ENCODE assay signal across 25 cellular contexts in genomic region chr1:108851567-108851966, GRCh38. TPM values are rescaled to one million over a fixed set of nuclear protein-coding genes. Genes with fewer than 3 reads are reported as not detected.
A peak's percentile ranks its signal among the peaks of the same experiment; 100 is the strongest.
DNase-seq lines count a peak whose midpoint lies in the region; ATAC-seq and TF ChIP-seq lines count a peak whose summit lies in the region.
"Had no signal": no experiment of that assay in that cellular context is flagged by ENCODE, and none has a peak within 500 bp of the region (broad histone marks: within the 10 kb centered on the region; RNA-seq: fewer than 3 reads in every experiment).

No MANE protein-coding gene starts in this region.

- H3K36me3 ChIP-seq in GM23338 (ENCODE audit: insufficient read depth) (no peaks in the 10 kb centered on the region), osteoblast (ENCODE audit: insufficient read depth, low read length) (no peaks in the 10 kb centered on the region), tibial nerve (no peaks in the 10 kb centered on the region)
- H3K36me3 ChIP-seq: thoracic aorta had no signal

- no peaks in the 10 kb centered on the region for H3F3A ChIP-seq in GM23338 (replicated peaks; ENCODE audit: low read depth)

- no peak for DNase-seq in GM23338 (ENCODE audit: low spot score)
- DNase-seq in choroid plexus epithelial cell (ENCODE audit: low read depth): peak; percentile 28
- DNase-seq in osteoblast (ENCODE audit: insufficient read length, low spot score, missing footprints): no peak
- DNase-seq in tibial nerve (ENCODE audit: low spot score in 2 of 2): no peak
- DNase-seq in amygdala (lab: John Stamatoyannopoulos, UW): no peak
- DNase-seq in KBM-7: no peak
- DNase-seq: activated CD4-positive, alpha-beta memory T cell treated with anti-CD3 and anti-CD28 coated beads, Interleukin-2, amount 10 ng/mL, durations not matched to agents 7 days and 5 days; activated CD4-positive, alpha-beta T cell treated with anti-CD3 and anti-CD28 coated beads for 1 hour; Caco-2; cerebellar nuclear complex; head of caudate nucleus; NCI-H187; NCI-H2171; NCI-H510A; stimulated activated naive CD4-positive, alpha-beta T cell treated with Interleukin-2 at 50 U/mL for 16 hours; T-helper 17 cell had no signal

- peak overlapping the region; percentile 23; the same call in 1 of the 2 replicates for H2AFZ ChIP-seq in GM23338
- peak overlapping the region; percentile 52 for H2AFZ ChIP-seq in osteoblast (ENCODE audit: low read length)

- in situ Hi-C loops in KBM-7 (cut with MboI; ENCODE audit: low pct_unique_long_range_greater_than_20kb, low sequenced_read_pairs): no loop called here

- H3K79me2 ChIP-seq in GM23338 (replicated peaks; ENCODE audit: insufficient read depth) (no peaks in the 10 kb centered on the region), osteoblast (ENCODE audit: insufficient read depth, low read length) (no peaks in the 10 kb centered on the region)

- H3K27me3 ChIP-seq in GM23338 (ENCODE audit: insufficient read depth): no peaks in the 10 kb centered on the region
- H3K27me3 ChIP-seq in osteoblast (ENCODE audit: insufficient read depth, low read length): no peaks in the 10 kb centered on the region
- no peaks in the 10 kb centered on the region for H3K27me3 ChIP-seq in tibial nerve

- H3K36me3 Mint-ChIP-seq in GM23338 (ENCODE audit: low read depth): no peaks in the 10 kb centered on the region
- H3K36me3 Mint-ChIP-seq: activated naive CD8-positive, alpha-beta T cell had no signal

- peaks cover 2% of the 10 kb centered on the region for H3K27me3 Mint-ChIP-seq in GM23338 (ENCODE audit: insufficient read depth, low read depth, poor library complexity)

- TF ChIP-seq EP300 in tibial nerve (IDR thresholded peaks at IDR 0.05): no peak

- H3K27ac ChIP-seq in GM23338 (ENCODE audit: low read depth) (no peak overlapping the region), osteoblast (ENCODE audit: low read depth, low read length) (no peak overlapping the region), tibial nerve (peak overlapping the region; percentile 5 to 85 (median 61))
- H3K27ac ChIP-seq: C4-2B, KMS-11, thoracic aorta had no signal

- H3K4me1 Mint-ChIP-seq in GM23338: peaks cover 7% of the 10 kb centered on the region
- H3K4me1 Mint-ChIP-seq: activated T-helper 17 cell treated with anti-CD3 and anti-CD28 coated beads, Interleukin-2, amount 50 U/mL, for 72 hours had no signal

- no peak overlapping the region for H3K4me3 ChIP-seq in GM23338
- H3K4me3 ChIP-seq in choroid plexus epithelial cell (ENCODE audit: low read depth, low read length): no peak overlapping the region
- no peak overlapping the region for H3K4me3 ChIP-seq in osteoblast (ENCODE audit: insufficient read depth, low read length)
- peak overlapping the region in 1 of 4 donors; percentile 11 for H3K4me3 ChIP-seq in tibial nerve

- H3K4me3 Mint-ChIP-seq in GM23338: no peak overlapping the region
- H3K4me3 Mint-ChIP-seq: activated CD4-positive, alpha-beta memory T cell treated with anti-CD3 and anti-CD28 coated beads, Interleukin-2, amount 10 ng/mL, durations not matched to agents 7 days and 5 days; activated naive CD8-positive, alpha-beta T cell; activated T-helper 17 cell treated with anti-CD3 and anti-CD28 coated beads, Interleukin-2, amount 50 U/mL, for 72 hours; T-helper 17 cell had no signal

- whole genome bisulfite sequencing in tibial nerve, 2 donors: 41 to 54% methylated on average over 4 of the region's 4 CpGs

- ATAC-seq in GM23338 (no peak), GM21526 (IDR thresholded peaks at IDR 0.05; ENCODE audit: low FRiP score, unreplicated experiment) (no peak)
- ATAC-seq: activated T-helper 17 cell treated with anti-CD3 and anti-CD28 coated beads, Interleukin-2, amount 50 U/mL, for 72 hours; HCT116; SK-N-SH treated with all-trans-retinoic acid at 6 μM for 48 hours; T-helper 17 cell had no signal

- H3K4me1 ChIP-seq in GM23338 (ENCODE audit: insufficient read depth) (no peaks in the 10 kb centered on the region), osteoblast (ENCODE audit: insufficient read depth, low read length) (peaks cover 18% of the 10 kb centered on the region), tibial nerve (peaks cover 0 to 38% (median 13%) of the 10 kb centered on the region in 4 donors)
- H3K4me1 ChIP-seq: Caco-2 had no signal

- H4K20me1 ChIP-seq in GM23338 (replicated peaks; ENCODE audit: insufficient read depth) (no peaks in the 10 kb centered on the region), osteoblast (ENCODE audit: insufficient read depth, low read length) (no peaks in the 10 kb centered on the region)

- no peak overlapping the region for H3K27ac Mint-ChIP-seq in GM23338
- H3K27ac Mint-ChIP-seq: activated CD4-positive, alpha-beta memory T cell treated with anti-CD3 and anti-CD28 coated beads, Interleukin-2, amount 10 ng/mL, durations not matched to agents 7 days and 5 days; activated naive CD8-positive, alpha-beta T cell; activated T-helper 17 cell treated with anti-CD3 and anti-CD28 coated beads, Interleukin-2, amount 50 U/mL, for 72 hours; T-helper 17 cell had no signal

- H3K9me3 ChIP-seq in osteoblast (ENCODE audit: low read depth, low read length) (no peaks in the 10 kb centered on the region), tibial nerve (no peaks in the 10 kb centered on the region)
- H3K9me3 ChIP-seq: Caco-2, thoracic aorta had no signal

- TF ChIP-seq CTCF in GM23338 (conservative IDR thresholded peaks at IDR 0.05; ENCODE audit: low read depth in 2 of 2) (no peak), choroid plexus epithelial cell (conservative IDR thresholded peaks at IDR 0.05; ENCODE audit: low read depth, low read length) (no peak), osteoblast (IDR thresholded peaks at IDR 0.05; ENCODE audit: extremely low read depth, low read depth, low read length) (no peak), tibial nerve (IDR thresholded peaks at IDR 0.05) (no peak)

- no peaks in the 10 kb centered on the region; the same call in 2 of the 3 replicates for H3K9me3 Mint-ChIP-seq in GM23338
- H3K9me3 Mint-ChIP-seq: activated T-helper 17 cell treated with anti-CD3 and anti-CD28 coated beads, Interleukin-2, amount 50 U/mL, for 72 hours had no signal

- no peak for TF ChIP-seq POLR2A in tibial nerve (IDR thresholded peaks at IDR 0.05)

- H3K4me2 ChIP-seq in GM23338 (no peak overlapping the region), osteoblast (ENCODE audit: insufficient read depth, low read length) (peak overlapping the region; percentile 62)
- H3K4me2 ChIP-seq: KMS-11 had no signal

- 0 out of 2 replicates have a peak, but pooled peaks cover 4% of the 10 kb centered on the region for H3K9me2 ChIP-seq in GM23338 (ENCODE audit: insufficient read depth)

TF ChIP-seq in GM23338, 12 proteins besides CTCF, POLR2A, EP300 and RAD21 (continues in another document):
- TF ChIP-seq ZNF114 (CRISPR knock-in tag; IDR thresholded peaks at IDR 0.05) (no peak), NANOG (IDR thresholded peaks at IDR 0.05; ENCODE audit: borderline replicate concordance) (no peak), POLR2AphosphoS5 (IDR thresholded peaks at IDR 0.05; ENCODE audit: low read depth) (no peak), JUNB (IDR thresholded peaks at IDR 0.05; ENCODE audit: unreplicated experiment) (no peak)

RNA-seq across cellular contexts. Expression of gene AKNAD1, which starts 5.3 kb away (rescaled TPM):
- total RNA-seq in GM23338 (2014; rRNA removed; shearing (Covaris generic)): not detected in 2 replicates
- not detected in 2 replicates for polyA plus RNA-seq in GM23338 (2016; fragmentation: Nextera tagmentation; extraction: Ambion mirVana)
- total RNA-seq in osteoblast (not detected in 2 replicates), tibial nerve (1 to 10 TPM in 2 of 4 donors, under 1 TPM in 1, not detected in 1; 0.44 to 5.5 (median 4.6) TPM)
- total RNA-seq: activated CD4-positive, alpha-beta memory T cell treated with anti-CD3 and anti-CD28 coated beads, Interleukin-2, amount 10 ng/mL, durations not matched to agents 7 days and 5 days; activated T-helper 17 cell treated with anti-CD3 and anti-CD28 coated beads, Interleukin-2, amount 50 U/mL, for 72 hours; Caco-2; T-helper 17 cell; thoracic aorta had no signal
- polyA plus RNA-seq: neural cell had no signal

RNA-seq across cellular contexts. Expression of gene GPSM2, which starts 25.2 kb away (rescaled TPM):
- total RNA-seq in GM23338 (2014; rRNA removed; shearing (Covaris generic)): 11.2 and 14.1 TPM in 2 replicates
- 5.5 and 9.8 TPM in 2 replicates for polyA plus RNA-seq in GM23338 (2016; fragmentation: Nextera tagmentation; extraction: Ambion mirVana)
- total RNA-seq in osteoblast: 21.4 and 21.8 TPM in 2 replicates
- 10 to 100 TPM; 31.2 to 72.2 (median 45.7) TPM for total RNA-seq in tibial nerve

Comparison
In these comparisons a context has a peak if more than half of its experiments do, and no peak if none do; other contexts are left out.
1. H3K27ac ChIP-seq: peak in tibial nerve (4 of 4); none in GM23338 (single experiment) and osteoblast (single experiment).